Comparison of ENCODE assay signal across 33 cellular contexts in the genomic region with DNA sequence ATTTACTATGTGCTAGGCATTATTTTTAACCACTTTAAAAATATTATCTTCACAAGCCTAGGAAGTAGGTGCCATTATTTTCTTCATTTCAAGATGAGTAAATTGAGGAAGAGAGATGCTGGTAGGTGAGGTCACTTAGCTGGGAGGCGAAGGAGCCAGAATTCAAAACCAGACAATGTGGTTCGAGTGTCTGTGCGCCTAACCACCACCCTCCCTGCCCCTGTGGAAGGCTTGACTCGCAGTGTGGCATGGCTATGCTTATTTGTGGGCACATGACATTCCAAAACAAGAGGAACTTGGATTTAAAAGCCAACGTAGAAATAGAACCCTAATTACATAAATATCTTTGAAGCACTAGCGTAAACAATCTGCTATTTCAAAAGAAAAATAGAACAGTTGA.
"Had no signal": no experiment of that assay in that cellular context is flagged by ENCODE, and none has a peak within 500 bp of the region (broad histone marks: within the 10 kb centered on the region; RNA-seq: fewer than 3 reads in every experiment).

No MANE protein-coding gene starts in this region.

- DNase-seq: activated CD4-positive, alpha-beta memory T cell treated with anti-CD3 and anti-CD28 coated beads, Interleukin-2, amount 10 ng/mL, durations not matched to agents 7 days and 5 days; activated CD4-positive, alpha-beta T cell treated with anti-CD3 and anti-CD28 coated beads for 1 hour; activated CD4-positive, alpha-beta T cell treated with anti-CD3 and anti-CD28 coated beads for 48 hours; activated CD4-positive, CD25-positive, alpha-beta regulatory T cell; activated CD8-positive, alpha-beta memory T cell treated with anti-CD3 and anti-CD28 coated beads for 24 hours; activated CD8-positive, alpha-beta memory T cell treated with anti-CD3 and anti-CD28 coated beads, Interleukin-2, amount 10 ng/mL, durations not matched to agents 7 days and 5 days; activated CD8-positive, alpha-beta memory T cell treated with anti-CD3 and anti-CD28 coated beads, Interleukin-2, amount 50 U/mL, for 48 hours; activated effector memory CD4-positive, alpha-beta T cell treated with Interleukin-2 at 50 U/mL for 16 hours; activated naive CD4-positive, alpha-beta T cell treated with anti-CD3 and anti-CD28 coated beads, Interleukin-2, amount 50 U/mL, for 16 hours; activated naive CD8-positive, alpha-beta T cell treated with anti-CD3 and anti-CD28 coated beads for 36 hours; activated T-cell treated with anti-CD3 and anti-CD28 coated beads, Interleukin-2, amount 50 U/mL, for 48 hours; amniotic stem cell; aorta; brain microvascular endothelial cell; central memory CD4-positive, alpha-beta T cell; NCI-H1092 treated with DMSO at 0.1 percent for 48 hours; NCI-H1417; NCI-H146; NCI-H187; NCI-H2029 treated with DMSO at 0.1 percent for 48 hours; NCI-H2107; NCI-H2171; NCI-H510A; NCI-H526; NCI-H748 treated with DMSO at 0.1 percent for 48 hours; NK-92 treated with Interleukin-12 subunit alpha and Interleukin-12 subunit beta, amount 100 ng/mL, for 24 hours; PC-9; T1000; WERI-Rb-1 had no signal

- H3K27ac ChIP-seq: brain microvascular endothelial cell, KMS-11, PC-9, RWPE1, SK-N-MC, WERI-Rb-1 had no signal

- H3K4me3 ChIP-seq: PC-9, SK-N-MC had no signal

- H2AFZ ChIP-seq: PC-9 had no signal

- H3K4me2 ChIP-seq: KMS-11, PC-9 had no signal

- H3K36me3 ChIP-seq: brain microvascular endothelial cell, WERI-Rb-1 had no signal

- ATAC-seq: activated CD8-positive, alpha-beta memory T cell treated with anti-CD3 and anti-CD28 coated beads, Interleukin-2, amount 10 ng/mL, durations not matched to agents 7 days and 5 days; Right ventricle myocardium inferior had no signal

- H3K9ac ChIP-seq: KMS-11 had no signal
